8 cellular contexts compared by ENCODE assay signal in genomic region chr20:2688041-2688591, GRCh38. TPM values are rescaled to one million over a fixed set of nuclear protein-coding genes. Genes with fewer than 3 reads are reported as not detected.
A peak's percentile ranks its signal among the peaks of the same experiment; 100 is the strongest.
DNase-seq lines count a peak whose midpoint lies in the region; ATAC-seq and TF ChIP-seq lines count a peak whose summit lies in the region.

No MANE protein-coding gene starts in this region.

- peak; percentile 26 for DNase-seq in NCI-H2107 (lab: John Stamatoyannopoulos, UW)
- no peak for DNase-seq in NCI-H2107 treated with DMSO at 0.1 percent for 48 hours (lab: John Stamatoyannopoulos, UW; ENCODE audit: unreplicated experiment)
- DNase-seq in NT2/D1 (ENCODE audit: low read depth, low spot score): peak; percentile 68
- peak; percentile 71 for DNase-seq in activated T-cell treated with anti-CD3 and anti-CD28 coated beads for 48 hours (ENCODE audit: low read depth)
- DNase-seq in fibroblast of the aortic adventitia (ENCODE audit: low read depth): peak; percentile 35
- no peak for DNase-seq in SK-N-DZ (ENCODE audit: low spot score)

- H2AFZ ChIP-seq in parathyroid adenoma: no peak overlapping the region

- no peak overlapping the region for H3K4me3 ChIP-seq in NT2/D1 (ENCODE audit: insufficient read length, low read depth)
- no peak overlapping the region for H3K4me3 ChIP-seq in fibroblast of the aortic adventitia (ENCODE audit: low read depth, low read length)
- no peak overlapping the region for H3K4me3 ChIP-seq in parathyroid adenoma (ENCODE audit: low read depth, low read length)

- H3K36me3 ChIP-seq in NT2/D1 (ENCODE audit: insufficient read depth, insufficient read length, low read length) (no peaks in the 10 kb centered on the region), parathyroid adenoma (ENCODE audit: control insufficient read depth, insufficient read depth, low read length) (no peaks in the 10 kb centered on the region)

- H3K4me1 ChIP-seq in NT2/D1 (ENCODE audit: insufficient read depth, insufficient read length): peaks cover 12% of the 10 kb centered on the region
- H3K4me1 ChIP-seq in parathyroid adenoma: peaks cover 6% of the 10 kb centered on the region

- H3K27me3 ChIP-seq in NT2/D1 (ENCODE audit: insufficient read depth, insufficient read length) (peaks cover 33% of the 10 kb centered on the region), parathyroid adenoma (ENCODE audit: control insufficient read depth, insufficient read depth, low read length) (no peaks in the 10 kb centered on the region)

- H3K9me3 ChIP-seq in NT2/D1 (ENCODE audit: insufficient read depth, low read length) (no peaks in the 10 kb centered on the region), parathyroid adenoma (ENCODE audit: control insufficient read depth, low read length) (no peaks in the 10 kb centered on the region)

- H3K9ac ChIP-seq in NT2/D1 (ENCODE audit: insufficient read length, low read depth) (peak overlapping the region; percentile 42), parathyroid adenoma (no peak overlapping the region)

- H3K27ac ChIP-seq in parathyroid adenoma: no peak overlapping the region

- ATAC-seq in GM21717 (IDR thresholded peaks at IDR 0.05; ENCODE audit: unreplicated experiment): no peak

- no peaks in the 10 kb centered on the region for H3K79me2 ChIP-seq in parathyroid adenoma

- H3K4me2 ChIP-seq in parathyroid adenoma (ENCODE audit: low read length): no peak overlapping the region

- TF ChIP-seq CTCF in fibroblast of the aortic adventitia (IDR thresholded peaks at IDR 0.05; ENCODE audit: insufficient read depth, low read length) (peak; percentile 62), parathyroid adenoma (IDR thresholded peaks at IDR 0.05) (peak; percentile 27)

RNA-seq across cellular contexts. Expression of gene EBF4, which starts 4.5 kb away (rescaled TPM):
- total RNA-seq in fibroblast of the aortic adventitia (ENCODE audit: low replicate concordance): 0.09 and 2.6 TPM in 2 replicates
- polyA plus RNA-seq in SK-N-DZ (2014; cell fraction: cytosol; rRNA removed): 18.6 and 24.6 TPM in 2 replicates
- 120 and 146 TPM in 2 replicates for polyA plus RNA-seq in SK-N-DZ (2014; cell fraction: nucleus; rRNA removed)

RNA-seq across cellular contexts. Expression of gene IDH3B, which starts 24.1 kb away (rescaled TPM):
- total RNA-seq in fibroblast of the aortic adventitia (ENCODE audit: low replicate concordance): 64.3 and 71.3 TPM in 2 replicates
- polyA plus RNA-seq in SK-N-DZ (2014; cell fraction: cytosol; rRNA removed): 222 and 231 TPM in 2 replicates
- polyA plus RNA-seq in SK-N-DZ (2014; cell fraction: nucleus; rRNA removed): 452 and 535 TPM in 2 replicates

RNA-seq across cellular contexts. Expression of gene NOP56, which starts 35.7 kb away (rescaled TPM):
- 106 and 263 TPM in 2 replicates for total RNA-seq in fibroblast of the aortic adventitia (ENCODE audit: low replicate concordance)
- 390 and 441 TPM in 2 replicates for polyA plus RNA-seq in SK-N-DZ (2014; cell fraction: cytosol; rRNA removed)
- polyA plus RNA-seq in SK-N-DZ (2014; cell fraction: nucleus; rRNA removed): 1,635 and 2,094 TPM in 2 replicates

Comparison
In these comparisons a context has a peak if more than half of its experiments do, and no peak if none do; other contexts are left out.
1. DNase-seq: peak in NCI-H2107 (single experiment), NT2/D1 (single experiment), activated T-cell treated with anti-CD3 and anti-CD28 coated beads for 48 hours (single experiment) and fibroblast of the aortic adventitia (single experiment); none in NCI-H2107 treated with DMSO at 0.1 percent for 48 hours (single experiment) and SK-N-DZ (single experiment).